Comparison of ENCODE assay signal across 9 cellular contexts in genomic region chr1:65431111-65431705, GRCh38. TPM values are rescaled to one million over a fixed set of nuclear protein-coding genes. Genes with fewer than 3 reads are reported as not detected.
A peak's percentile ranks its signal among the peaks of the same experiment; 100 is the strongest.
DNase-seq lines count a peak whose midpoint lies in the region; ATAC-seq lines count a peak whose summit lies in the region.
"Had no signal": no experiment of that assay in that cellular context is flagged by ENCODE, and none has a peak within 500 bp of the region (broad histone marks: within the 10 kb centered on the region; RNA-seq: fewer than 3 reads in every experiment).

No MANE protein-coding gene starts in this region.

- H3K4me1 ChIP-seq in CD4-positive, CD25-positive, alpha-beta regulatory T cell (ENCODE audit: control insufficient read depth, insufficient read depth, low read length, poor library complexity, severe bottlenecking) = peaks cover 6% of the 10 kb centered on the region

- no peaks in the 10 kb centered on the region for H3K27me3 Mint-ChIP-seq in CD4-positive, CD25-positive, alpha-beta regulatory T cell
- H3K27me3 Mint-ChIP-seq in activated T-helper 17 cell treated with anti-CD3 and anti-CD28 coated beads, Interleukin-2, amount 50 U/mL, for 72 hours = no peaks in the 10 kb centered on the region
- H3K27me3 Mint-ChIP-seq: IgD-negative memory B cell had no signal

- H3K27ac ChIP-seq in CD4-positive, CD25-positive, alpha-beta regulatory T cell (ENCODE audit: insufficient read depth, low read length, poor library complexity, severe bottlenecking) = no peak overlapping the region

- ATAC-seq in CD4-positive, CD25-positive, alpha-beta regulatory T cell (ENCODE audit: low read depth in 2 of 2) = peak; percentile 47 to 71
- peak; percentile 63 for ATAC-seq in GM18909 (IDR thresholded peaks at IDR 0.05; ENCODE audit: poor library complexity, unreplicated experiment)
- no peak for ATAC-seq in activated T-helper 17 cell treated with anti-CD3 and anti-CD28 coated beads, Interleukin-2, amount 50 U/mL, for 72 hours (replicated peaks)

- H3K27me3 ChIP-seq in CD4-positive, CD25-positive, alpha-beta regulatory T cell (ENCODE audit: control insufficient read depth, insufficient read depth, low read length) = no peaks in the 10 kb centered on the region

- H3K36me3 ChIP-seq in CD4-positive, CD25-positive, alpha-beta regulatory T cell (ENCODE audit: control insufficient read depth, insufficient read depth, low read length) = peaks cover 30% of the 10 kb centered on the region

- H3K4me1 Mint-ChIP-seq in CD4-positive, CD25-positive, alpha-beta regulatory T cell = peaks cover 13 to 21% (median 17%) of the 10 kb centered on the region in 4 donors
- H3K4me1 Mint-ChIP-seq in activated T-helper 17 cell treated with anti-CD3 and anti-CD28 coated beads, Interleukin-2, amount 50 U/mL, for 72 hours = peaks cover 28% of the 10 kb centered on the region

- H3K4me3 Mint-ChIP-seq in CD4-positive, CD25-positive, alpha-beta regulatory T cell = no peak overlapping the region
- H3K4me3 Mint-ChIP-seq in activated T-helper 17 cell treated with anti-CD3 and anti-CD28 coated beads, Interleukin-2, amount 50 U/mL, for 72 hours = no peak overlapping the region
- H3K4me3 Mint-ChIP-seq: IgD-negative memory B cell had no signal

- H3K4me3 ChIP-seq in CD4-positive, CD25-positive, alpha-beta regulatory T cell (ENCODE audit: low read depth, low read length) = no peak overlapping the region

- no peaks in the 10 kb centered on the region for H3K9me3 ChIP-seq in CD4-positive, CD25-positive, alpha-beta regulatory T cell (ENCODE audit: control insufficient read depth in 2 of 2, low read length in 2 of 2)

- peak in 2 of 3 donors; percentile 48 to 68 for DNase-seq in CD4-positive, CD25-positive, alpha-beta regulatory T cell
- peak; percentile 41 for DNase-seq in NCI-H1105 (lab: John Stamatoyannopoulos, UW)
- peak; percentile 47 for DNase-seq in kidney glomerular epithelial cell (lab: John Stamatoyannopoulos, UW)
- DNase-seq in UCSD-AML1 (lab: John Stamatoyannopoulos, UW; ENCODE audit: unreplicated experiment) = no peak
- no peak for DNase-seq in activated CD8-positive, alpha-beta memory T cell treated with anti-CD3 and anti-CD28 coated beads, Interleukin-2, amount 50 U/mL, for 48 hours
- no peak for DNase-seq in ureter (ENCODE audit: low spot score)

- no peaks in the 10 kb centered on the region for H3K9me3 Mint-ChIP-seq in CD4-positive, CD25-positive, alpha-beta regulatory T cell
- H3K9me3 Mint-ChIP-seq in activated T-helper 17 cell treated with anti-CD3 and anti-CD28 coated beads, Interleukin-2, amount 50 U/mL, for 72 hours = no peaks in the 10 kb centered on the region
- H3K9me3 Mint-ChIP-seq: IgD-negative memory B cell had no signal

- peaks cover 19% of the 10 kb centered on the region for H3K36me3 Mint-ChIP-seq in CD4-positive, CD25-positive, alpha-beta regulatory T cell
- peaks cover 68% of the 10 kb centered on the region for H3K36me3 Mint-ChIP-seq in activated T-helper 17 cell treated with anti-CD3 and anti-CD28 coated beads, Interleukin-2, amount 50 U/mL, for 72 hours (ENCODE audit: low read depth)

- H3K27ac Mint-ChIP-seq in CD4-positive, CD25-positive, alpha-beta regulatory T cell = no peak overlapping the region
- peak overlapping the region; percentile 7 for H3K27ac Mint-ChIP-seq in activated T-helper 17 cell treated with anti-CD3 and anti-CD28 coated beads, Interleukin-2, amount 50 U/mL, for 72 hours
- H3K27ac Mint-ChIP-seq: IgD-negative memory B cell had no signal

RNA-seq across cellular contexts. Expression of gene LEPR, which starts 10.7 kb away (rescaled TPM):
- 2.8 TPM for total RNA-seq in CD4-positive, CD25-positive, alpha-beta regulatory T cell
- polyA plus RNA-seq in CD4-positive, CD25-positive, alpha-beta regulatory T cell = 1 to 10 TPM; 2.3 to 3.2 (median 2.8) TPM
- 1 to 10 TPM; 4.6 to 9.2 TPM for total RNA-seq in activated T-helper 17 cell treated with anti-CD3 and anti-CD28 coated beads, Interleukin-2, amount 50 U/mL, for 72 hours
- 14.8 TPM for total RNA-seq in ureter

RNA-seq across cellular contexts. Expression of gene LEPROT, which starts 10.7 kb away (rescaled TPM):
- 21.1 TPM for total RNA-seq in CD4-positive, CD25-positive, alpha-beta regulatory T cell
- polyA plus RNA-seq in CD4-positive, CD25-positive, alpha-beta regulatory T cell = 10 to 100 TPM; 12.4 to 27.2 (median 17.5) TPM
- 10 to 100 TPM; 29.6 to 33.4 TPM for total RNA-seq in activated T-helper 17 cell treated with anti-CD3 and anti-CD28 coated beads, Interleukin-2, amount 50 U/mL, for 72 hours
- 87.7 TPM for total RNA-seq in ureter

Comparison
In these comparisons a context has a peak if more than half of its experiments do, and no peak if none do; other contexts are left out.
1. DNase-seq: peak in CD4-positive, CD25-positive, alpha-beta regulatory T cell (2 of 3), NCI-H1105 (single experiment) and kidney glomerular epithelial cell (single experiment); none in UCSD-AML1 (single experiment), activated CD8-positive, alpha-beta memory T cell treated with anti-CD3 and anti-CD28 coated beads, Interleukin-2, amount 50 U/mL, for 48 hours (single experiment) and ureter (single experiment).